Comparison of ENCODE assay signal across 11 cellular contexts in the genomic region with DNA sequence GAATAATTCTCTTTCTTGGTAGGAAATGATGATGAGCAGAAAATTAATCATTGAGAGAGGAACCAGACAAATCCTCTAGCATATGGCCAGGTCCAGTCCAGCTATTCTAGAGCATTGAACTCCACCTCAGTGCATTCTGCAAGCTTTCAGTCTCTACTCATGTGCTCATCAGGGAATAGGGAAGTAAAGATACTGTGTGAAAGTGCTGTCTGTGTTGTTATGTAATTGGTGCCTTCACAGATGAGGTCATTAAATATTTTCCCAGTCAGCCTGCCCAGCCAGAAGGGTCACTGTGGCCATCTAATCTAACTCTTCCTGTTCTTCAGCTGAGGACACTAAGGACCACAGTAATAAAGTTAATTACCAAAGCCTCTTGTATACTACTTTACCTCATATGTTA. TPM values are rescaled to one million over a fixed set of nuclear protein-coding genes. Genes with fewer than 3 reads are reported as not detected.
A peak's percentile ranks its signal among the peaks of the same experiment; 100 is the strongest.
DNase-seq lines count a peak whose midpoint lies in the region; ATAC-seq, FAIRE-seq and TF ChIP-seq lines count a peak whose summit lies in the region.
"Had no signal": no experiment of that assay in that cellular context is flagged by ENCODE, and none has a peak within 500 bp of the region (broad histone marks: within the 10 kb centered on the region; RNA-seq: fewer than 3 reads in every experiment).

No MANE protein-coding gene starts in this region.

- H3K27ac Mint-ChIP-seq in activated T-helper 17 cell treated with anti-CD3 and anti-CD28 coated beads, Interleukin-2, amount 50 U/mL, for 72 hours: no peak overlapping the region
- H3K27ac Mint-ChIP-seq: mesothelial cell of epicardium had no signal

- no peaks in the 10 kb centered on the region for H3K4me1 Mint-ChIP-seq in activated T-helper 17 cell treated with anti-CD3 and anti-CD28 coated beads, Interleukin-2, amount 50 U/mL, for 72 hours

- H3K4me3 ChIP-seq in right atrium auricular region (no peak overlapping the region), small intestine (ENCODE audit: low read depth in 1 of 2, low read length in 2 of 2) (no peak overlapping the region)

- no peaks in the 10 kb centered on the region for H3K27me3 Mint-ChIP-seq in activated T-helper 17 cell treated with anti-CD3 and anti-CD28 coated beads, Interleukin-2, amount 50 U/mL, for 72 hours

- ATAC-seq in GM18868 (IDR thresholded peaks at IDR 0.05; ENCODE audit: unreplicated experiment) (peak; percentile 48), HG02840 (IDR thresholded peaks at IDR 0.05; ENCODE audit: low FRiP score, unreplicated experiment) (no peak)
- ATAC-seq in activated T-helper 17 cell treated with anti-CD3 and anti-CD28 coated beads, Interleukin-2, amount 50 U/mL, for 72 hours (replicated peaks): no peak

- peak overlapping the region; percentile 48 to 73 for H3K27ac ChIP-seq in right atrium auricular region
- no peak overlapping the region for H3K27ac ChIP-seq in small intestine (ENCODE audit: low read depth in 1 of 2, low read length in 1 of 2)

- H3K9me3 Mint-ChIP-seq in activated T-helper 17 cell treated with anti-CD3 and anti-CD28 coated beads, Interleukin-2, amount 50 U/mL, for 72 hours: no peaks in the 10 kb centered on the region
- H3K9me3 Mint-ChIP-seq: mesothelial cell of epicardium had no signal

- H3K27me3 ChIP-seq in right atrium auricular region (no peaks in the 10 kb centered on the region), small intestine (ENCODE audit: control insufficient read depth in 2 of 2, insufficient read depth in 2 of 2, low read length in 2 of 2) (no peaks in the 10 kb centered on the region)

- H3K36me3 ChIP-seq in right atrium auricular region (no peaks in the 10 kb centered on the region), small intestine (ENCODE audit: control insufficient read depth in 2 of 2, insufficient read depth in 2 of 2, low read length in 2 of 2) (no peaks in the 10 kb centered on the region)

- DNase-seq in SKM-1 treated with dmso at 0.1 percent for 144 hours (lab: John Stamatoyannopoulos, UW; ENCODE audit: unreplicated experiment) (peak; percentile 96), right atrium auricular region (ENCODE audit: low spot score) (no peak), small intestine (peak; percentile 13), NCI-H128 (lab: John Stamatoyannopoulos, UW; ENCODE audit: unreplicated experiment) (no peak), NCI-H1694 (lab: John Stamatoyannopoulos, UW) (no peak)
- DNase-seq: activated CD4-positive, alpha-beta T cell treated with anti-CD3 and anti-CD28 coated beads for 1 hour; NCI-H1436 had no signal

- FAIRE-seq in small intestine (lab: Jason Lieb, UNC): no peak

- no peak for TF ChIP-seq CTCF in right atrium auricular region (IDR thresholded peaks at IDR 0.05)

- no peaks in the 10 kb centered on the region for H3K36me3 Mint-ChIP-seq in activated T-helper 17 cell treated with anti-CD3 and anti-CD28 coated beads, Interleukin-2, amount 50 U/mL, for 72 hours (ENCODE audit: low read depth)
- H3K36me3 Mint-ChIP-seq: mesothelial cell of epicardium had no signal

- H3K4me1 ChIP-seq in right atrium auricular region (peaks cover 0 to 10% of the 10 kb centered on the region in 2 donors), small intestine (ENCODE audit: control insufficient read depth in 2 of 2, insufficient read depth in 1 of 2, low read depth in 1 of 2, low read length in 1 of 2) (no peaks in the 10 kb centered on the region)

- no peak overlapping the region for H3K4me3 Mint-ChIP-seq in activated T-helper 17 cell treated with anti-CD3 and anti-CD28 coated beads, Interleukin-2, amount 50 U/mL, for 72 hours
- H3K4me3 Mint-ChIP-seq: mesothelial cell of epicardium had no signal

- no peaks in the 10 kb centered on the region for H3K9me3 ChIP-seq in right atrium auricular region
- H3K9me3 ChIP-seq in small intestine (ENCODE audit: control insufficient read depth, low read depth): no peaks in the 10 kb centered on the region

RNA-seq across cellular contexts. Expression of a gene that starts 28.2 kb away (rescaled TPM):
- 1 to 10 TPM; 1.0 to 1.5 TPM for total RNA-seq in right atrium auricular region
- 10 to 100 TPM in 1 of 3 donors, 1 to 10 TPM in 2; 4.5 to 11.1 (median 4.6) TPM for polyA plus RNA-seq in small intestine
- total RNA-seq in activated T-helper 17 cell treated with anti-CD3 and anti-CD28 coated beads, Interleukin-2, amount 50 U/mL, for 72 hours: 1 to 10 TPM; 9.3 to 9.4 TPM

Comparison
In these comparisons a context has a peak if more than half of its experiments do, and no peak if none do; other contexts are left out.
1. DNase-seq: peak in SKM-1 treated with dmso at 0.1 percent for 144 hours (single experiment) and small intestine (single experiment); none in right atrium auricular region (single experiment), NCI-H128 (single experiment) and NCI-H1694 (single experiment).
2. H3K27ac ChIP-seq: peak in right atrium auricular region (2 of 2); none in small intestine (0 of 2).
3. RNA of a gene that starts 28.2 kb away (total RNA-seq): 9.3 to 9.4 TPM in activated T-helper 17 cell treated with anti-CD3 and anti-CD28 coated beads, Interleukin-2, amount 50 U/mL, for 72 hours; 1.0 to 1.5 TPM in right atrium auricular region; every median in the first group is over 4 times any median in the second.